ENCODE assay signal across 9 cellular contexts in genomic region chr2:156892449-156893335, GRCh38.
DNase-seq lines count a peak whose midpoint lies in the region; ATAC-seq, FAIRE-seq and TF ChIP-seq lines count a peak whose summit lies in the region.
"Had no signal": no experiment of that assay in that cellular context is flagged by ENCODE, and none has a peak within 500 bp of the region (broad histone marks: within the 10 kb centered on the region; RNA-seq: fewer than 3 reads in every experiment).

No MANE protein-coding gene starts in this region.

- H4K20me1 ChIP-seq in hepatocyte (ENCODE audit: insufficient read depth, poor library complexity, severe bottlenecking): no peaks in the 10 kb centered on the region

- peak; percentile 50 for ATAC-seq in HG02885 (IDR thresholded peaks at IDR 0.05; ENCODE audit: poor library complexity, unreplicated experiment)

- WGBS in adrenal gland, 4 donors: 1 to 6% (median 4%) methylated on average over 15 of the region's 15 CpGs
- 5% methylated on average over 15 of the region's 15 CpGs for WGBS in hepatocyte (ENCODE audit: low lambda C conversion rate, missing lambda C conversion rate)

- TF ChIP-seq CTCF in GM12872 (IDR thresholded peaks at IDR 0.05; ENCODE audit: insufficient read depth, low read depth, low read length) (peak; percentile 55), adrenal gland (IDR thresholded peaks at IDR 0.05) (peak; percentile 16 to 59 (median 48)), hepatocyte (IDR thresholded peaks at IDR 0.05; ENCODE audit: poor library complexity) (peak; percentile 80)

- H3K4me3 ChIP-seq in adrenal gland (peak overlapping the region in 2 of 4 donors; percentile 20 to 51), hepatocyte (peak overlapping the region; percentile 22), skeletal muscle satellite cell (ENCODE audit: low read length) (peak overlapping the region; percentile 49)

- H3K9ac ChIP-seq in skeletal muscle satellite cell (ENCODE audit: low read depth, low read length): peak overlapping the region; percentile 36

- intact Hi-C loops in adrenal gland (cut with DNase I): no loop called here

- H3K4me2 ChIP-seq in hepatocyte (peak overlapping the region; percentile 84), skeletal muscle satellite cell (ENCODE audit: low read length) (peak overlapping the region; percentile 86)

- no peak overlapping the region for H3K27ac ChIP-seq in adrenal gland
- peak overlapping the region; percentile 54 for H3K27ac ChIP-seq in hepatocyte
- H3K27ac ChIP-seq: neutrophil had no signal

- H3K36me3 ChIP-seq in adrenal gland (replicated peaks in 1 of 2) (no peaks in the 10 kb centered on the region), hepatocyte (replicated peaks; ENCODE audit: insufficient read depth, low read depth) (no peaks in the 10 kb centered on the region), skeletal muscle satellite cell (ENCODE audit: insufficient read depth, low read length) (no peaks in the 10 kb centered on the region)
- H3K36me3 ChIP-seq: neutrophil had no signal

- H3K79me2 ChIP-seq in hepatocyte: no peaks in the 10 kb centered on the region

- no peak for TF ChIP-seq POLR2A in adrenal gland (IDR thresholded peaks at IDR 0.05)

- H2AFZ ChIP-seq in hepatocyte: peak overlapping the region; percentile 85

- no peaks in the 10 kb centered on the region for H3K27me3 ChIP-seq in adrenal gland
- H3K27me3 ChIP-seq in hepatocyte: no peaks in the 10 kb centered on the region
- peaks cover 6% of the 10 kb centered on the region for H3K27me3 ChIP-seq in skeletal muscle satellite cell (ENCODE audit: control insufficient read depth, insufficient read depth, low read length)

- DNase-seq in NCI-H2107 (lab: John Stamatoyannopoulos, UW): peak; percentile 26
- peak in 3 of 7 donors; percentile 2 to 13 (median 9) for DNase-seq in adrenal gland
- peak; percentile 69 for DNase-seq in hepatocyte (ENCODE audit: low spot score)
- no peak for DNase-seq in mesenteric fat pad (ENCODE audit: low spot score)

- no peaks in the 10 kb centered on the region for H3K4me1 ChIP-seq in adrenal gland (replicated peaks in 1 of 2)
- H3K4me1 ChIP-seq in hepatocyte (ENCODE audit: insufficient read depth): peaks cover 3% of the 10 kb centered on the region
- no peaks in the 10 kb centered on the region for H3K4me1 ChIP-seq in skeletal muscle satellite cell (ENCODE audit: control insufficient read depth, insufficient read depth, low read length)

- H3K9me3 ChIP-seq in adrenal gland (replicated peaks in 1 of 3) (no peaks in the 10 kb centered on the region), hepatocyte (ENCODE audit: low read depth) (no peaks in the 10 kb centered on the region), skeletal muscle satellite cell (replicated peaks; ENCODE audit: low read length) (no peaks in the 10 kb centered on the region)
- H3K9me3 ChIP-seq: neutrophil had no signal

- H3K9me2 ChIP-seq in hepatocyte (replicated peaks; ENCODE audit: insufficient read depth): no peaks in the 10 kb centered on the region

- FAIRE-seq in A204.1 (lab: Jason Lieb, UNC): peak; percentile 83
